8 cellular contexts compared by ENCODE assay signal in genomic region chr16:4614571-4615388, GRCh38. TPM values are rescaled to one million over a fixed set of nuclear protein-coding genes. Genes with fewer than 3 reads are reported as not detected.
DNase-seq lines count a peak whose midpoint lies in the region; TF ChIP-seq lines count a peak whose summit lies in the region.

UBALD1 (minus strand) TSS chr16:4614888; CDS start chr16:4614797, 91 bp downstream.

- H3K36me3 Mint-ChIP-seq in activated naive CD4-positive, alpha-beta T cell treated with anti-CD3 and anti-CD28 coated beads for 36 hours (ENCODE audit: low read depth) = no peaks in the 10 kb centered on the region

- no peak for TF ChIP-seq CTCF in testis (IDR thresholded peaks at IDR 0.05)

- H3K27me3 Mint-ChIP-seq in activated naive CD4-positive, alpha-beta T cell treated with anti-CD3 and anti-CD28 coated beads for 36 hours (ENCODE audit: low read depth) = no peaks in the 10 kb centered on the region

- CTCF ChIA-PET in activated naive CD4-positive, alpha-beta T cell treated with anti-CD3 and anti-CD28 coated beads for 36 hours (lab: Charles Lee) = interaction anchor here (0.8 to 3.7 kb wide), 2 partner anchors 10 to 147 kb away, joined by 5 to 19 read pairs; partner anchors contain the start of gene MGRN1

- peak within 1 kb of the TSS; percentile 89 for H3K4me3 Mint-ChIP-seq in activated naive CD4-positive, alpha-beta T cell treated with anti-CD3 and anti-CD28 coated beads for 36 hours

- peak within 1 kb of the TSS; percentile 69 for H3K4me3 ChIP-seq in MG63
- H3K4me3 ChIP-seq in SK-N-MC = peak within 1 kb of the TSS; percentile 89
- peak within 1 kb of the TSS; percentile 82 to 89 for H3K4me3 ChIP-seq in testis

- H3K9me3 ChIP-seq in MG63 (no peaks in the 10 kb centered on the region), SK-N-MC (ENCODE audit: low read depth, low read length) (no peaks in the 10 kb centered on the region), testis (no peaks in the 10 kb centered on the region)

- 2 to 3% methylated on average over 18 to 70 of the region's 101 CpGs for WGBS in testis, 2 donors

- H3K4me1 Mint-ChIP-seq in activated naive CD4-positive, alpha-beta T cell treated with anti-CD3 and anti-CD28 coated beads for 36 hours (ENCODE audit: low read depth) = peaks cover 23% of the 10 kb centered on the region

- peak within 1 kb of the TSS; percentile 88 for H3K9ac ChIP-seq in SK-N-MC (ENCODE audit: insufficient read length)

- H3K27me3 ChIP-seq in MG63 = no peaks in the 10 kb centered on the region
- no peaks in the 10 kb centered on the region for H3K27me3 ChIP-seq in testis

- peak; percentile 70 for TF ChIP-seq POLR2A in testis (IDR thresholded peaks at IDR 0.05)

- H3K36me3 ChIP-seq in MG63 = peaks cover 18% of the 10 kb centered on the region
- H3K36me3 ChIP-seq in SK-N-MC (ENCODE audit: insufficient read depth, low read length) = no peaks in the 10 kb centered on the region
- no peaks in the 10 kb centered on the region for H3K36me3 ChIP-seq in testis (ENCODE audit: low read depth, missing control alignments)

- H3K27ac Mint-ChIP-seq in activated naive CD4-positive, alpha-beta T cell treated with anti-CD3 and anti-CD28 coated beads for 36 hours = peak within 1 kb of the TSS; percentile 92

- H3K9me3 Mint-ChIP-seq in activated naive CD4-positive, alpha-beta T cell treated with anti-CD3 and anti-CD28 coated beads for 36 hours = no peaks in the 10 kb centered on the region

- H3K27ac ChIP-seq in SK-N-MC (peak within 1 kb of the TSS; percentile 85), testis (peak within 1 kb of the TSS; percentile 93)

- DNase-seq in GM04503 (ENCODE audit: low read depth) (peak; percentile 40), HCEC 1CT (peak; percentile 91), MG63 (peak; percentile 96), SK-N-MC (ENCODE audit: low read depth, low spot score) (no peak), germinal center (ENCODE audit: low spot score) (peak; percentile 92), occipital lobe (lab: John Stamatoyannopoulos, UW) (peak; percentile 61), testis (peak; percentile 88)
- peak; percentile 85 for DNase-seq in activated naive CD4-positive, alpha-beta T cell treated with anti-CD3 and anti-CD28 coated beads for 36 hours

- intact Hi-C loops in activated naive CD4-positive, alpha-beta T cell treated with anti-CD3 and anti-CD28 coated beads for 36 hours (cut with micrococcal nuclease) = loop anchor here (10.0 kb wide), 1 partner anchor 260 kb away; the partner anchor contains the start of gene PAM16
- intact Hi-C loops in testis (cut with DNase I; ENCODE audit: low total_unique reads) = loop anchor here (10.0 kb wide), 1 partner anchor 80 kb away; the partner anchor contains the start of gene NUDT16L1

- peaks cover 32% of the 10 kb centered on the region for H3K4me1 ChIP-seq in testis

RNA-seq across cellular contexts. Expression of gene UBALD1, which starts in this region (rescaled TPM):
- 18.7 and 29.4 TPM in 2 replicates for total RNA-seq in MG63 (2014; rRNA removed; shearing (Covaris generic); ENCODE audit: low replicate concordance)
- total RNA-seq in activated naive CD4-positive, alpha-beta T cell treated with anti-CD3 and anti-CD28 coated beads for 36 hours = 1 to 10 TPM; 8.5 to 9.3 TPM
- total RNA-seq in occipital lobe (1.7 TPM), testis (10 to 100 TPM; 15.9 to 25.0 TPM)
- 33.3 TPM for polyA plus RNA-seq in testis (ENCODE audit: insufficient read depth, low read depth, low replicate concordance)
